8 cellular contexts compared by ENCODE assay signal in the genomic region with DNA sequence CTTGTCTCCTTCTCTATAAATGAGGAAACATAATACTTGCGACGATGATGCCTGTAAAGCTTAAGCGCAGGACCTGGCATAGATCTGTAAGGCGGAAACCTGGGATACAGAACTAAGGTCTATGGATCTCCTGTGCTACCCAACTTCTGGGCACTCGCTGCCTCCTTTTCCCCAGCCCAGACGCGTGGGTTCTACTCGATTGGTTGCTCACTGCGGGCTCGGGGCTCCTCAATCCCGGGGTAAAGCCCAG. TPM values are rescaled to one million over a fixed set of nuclear protein-coding genes. Genes with fewer than 3 reads are reported as not detected.
A peak's percentile ranks its signal among the peaks of the same experiment; 100 is the strongest.
DNase-seq lines count a peak whose midpoint lies in the region; ATAC-seq and TF ChIP-seq lines count a peak whose summit lies in the region.

No MANE protein-coding gene starts in this region.

- H3K79me2 ChIP-seq in KMS-11 (ENCODE audit: insufficient read depth, low read depth), result peaks cover 34% of the 10 kb centered on the region

- peak overlapping the region; percentile 9 for H3K4me3 ChIP-seq in KMS-11 (IDR thresholded peaks at IDR 0.05; ENCODE audit: insufficient read depth, low read depth, low read length)
- H3K4me3 ChIP-seq in iPS-18c (ENCODE audit: insufficient read depth, low read depth, low read length), result peak overlapping the region; percentile 61

- peak overlapping the region; percentile 99 to 100 for H3K27ac Mint-ChIP-seq in activated naive CD4-positive, alpha-beta T cell treated with anti-CD3 and anti-CD28 coated beads, Interleukin-2, amount 50 U/mL, for 72 hours
- H3K27ac Mint-ChIP-seq in stimulated activated naive B cell treated with anti-CD40 and anti-IgM and Interleukin-4, amounts not matched to agents 10 μg/mL and 1 μg/mL and 100 μg/mL, for 72 hours, result peak overlapping the region; percentile 98

- no peaks in the 10 kb centered on the region for H3K9me3 Mint-ChIP-seq in activated naive CD4-positive, alpha-beta T cell treated with anti-CD3 and anti-CD28 coated beads, Interleukin-2, amount 50 U/mL, for 72 hours
- no peaks in the 10 kb centered on the region for H3K9me3 Mint-ChIP-seq in stimulated activated naive B cell treated with anti-CD40 and anti-IgM and Interleukin-4, amounts not matched to agents 10 μg/mL and 1 μg/mL and 100 μg/mL, for 72 hours

- H3K36me3 Mint-ChIP-seq in activated naive CD4-positive, alpha-beta T cell treated with anti-CD3 and anti-CD28 coated beads, Interleukin-2, amount 50 U/mL, for 72 hours, result peaks cover 55 to 69% of the 10 kb centered on the region in 2 donors
- peaks cover 27 to 41% of the 10 kb centered on the region in 2 donors for H3K36me3 Mint-ChIP-seq in stimulated activated naive B cell treated with anti-CD40 and anti-IgM and Interleukin-4, amounts not matched to agents 10 μg/mL and 1 μg/mL and 100 μg/mL, for 72 hours

- peak overlapping the region; percentile 82 for H3K27ac ChIP-seq in KMS-11

- H3K4me3 Mint-ChIP-seq in stimulated activated naive B cell treated with anti-CD40 and anti-IgM and Interleukin-4, amounts not matched to agents 10 μg/mL and 1 μg/mL and 100 μg/mL, for 72 hours, result peak overlapping the region; percentile 89 to 94

- H3K27me3 ChIP-seq in KMS-11 (ENCODE audit: insufficient read depth, low read depth), result no peaks in the 10 kb centered on the region

- H3K36me3 ChIP-seq in KMS-11 (ENCODE audit: insufficient read depth), result peaks cover 7% of the 10 kb centered on the region; the same call in 1 of the 2 replicates

- peak overlapping the region; percentile 81 for H2AFZ ChIP-seq in KMS-11 (ENCODE audit: low read depth)

- H3K27me3 Mint-ChIP-seq in stimulated activated naive B cell treated with anti-CD40 and anti-IgM and Interleukin-4, amounts not matched to agents 10 μg/mL and 1 μg/mL and 100 μg/mL, for 72 hours, result no peaks in the 10 kb centered on the region

- H3K4me1 Mint-ChIP-seq in stimulated activated naive B cell treated with anti-CD40 and anti-IgM and Interleukin-4, amounts not matched to agents 10 μg/mL and 1 μg/mL and 100 μg/mL, for 72 hours, result peaks cover 29 to 41% of the 10 kb centered on the region in 2 donors

- no peaks in the 10 kb centered on the region for H3K9me3 ChIP-seq in iPS-18c (ENCODE audit: control insufficient read depth, insufficient read depth, low read length)

- ATAC-seq in activated naive CD4-positive, alpha-beta T cell treated with anti-CD3 and anti-CD28 coated beads, Interleukin-2, amount 50 U/mL, for 72 hours, result peak; percentile 40 to 49
- peak; percentile 14 for ATAC-seq in stimulated activated naive B cell treated with anti-CD40 and anti-IgM and Interleukin-4, amounts not matched to agents 10 μg/mL and 1 μg/mL and 100 μg/mL, for 72 hours (replicated peaks)
- ATAC-seq in HG02571 (IDR thresholded peaks at IDR 0.05; ENCODE audit: unreplicated experiment), result no peak

- H3K4me2 ChIP-seq in KMS-11, result peak overlapping the region; percentile 91

- H4K20me1 ChIP-seq in KMS-11 (ENCODE audit: insufficient read depth), result no peaks in the 10 kb centered on the region

- peak overlapping the region; percentile 87 for H3K9ac ChIP-seq in KMS-11

- peaks cover 19% of the 10 kb centered on the region for H3K4me1 ChIP-seq in KMS-11 (ENCODE audit: low read depth, poor library complexity, severe bottlenecking)

- DNase-seq in NCI-H82 treated with DMSO at 0.1 percent for 48 hours (lab: John Stamatoyannopoulos, UW; ENCODE audit: unreplicated experiment), result peak; percentile 25
- no peak for DNase-seq in NCI-H82 (lab: John Stamatoyannopoulos, UW)
- DNase-seq in activated naive CD4-positive, alpha-beta T cell treated with anti-CD3 and anti-CD28 coated beads, Interleukin-2, amount 50 U/mL, for 72 hours (ENCODE audit: low spot score in 2 of 2), result no peak
- DNase-seq in stimulated activated naive B cell treated with anti-CD40 and anti-IgM and Interleukin-4, amounts not matched to agents 10 μg/mL and 1 μg/mL and 100 μg/mL, for 72 hours, result peak; percentile 13
- no peak for DNase-seq in stimulated activated CD4-positive, alpha-beta T cell treated with anti-CD3 and anti-CD28 coated beads, Interleukin-2, amount 100 ng/mL, for 48 hours

- TF ChIP-seq CTCF in KMS-11 (conservative IDR thresholded peaks at IDR 0.05; ENCODE audit: low read depth, low read length), result no peak

RNA-seq across cellular contexts. Expression of gene PSMC4, which starts 0.6 kb away (rescaled TPM):
- total RNA-seq in activated naive CD4-positive, alpha-beta T cell treated with anti-CD3 and anti-CD28 coated beads, Interleukin-2, amount 50 U/mL, for 72 hours, result 100 to 1,000 TPM in 1 of 2 donors, 10 to 100 TPM in 1; 93.6 to 114 TPM

RNA-seq across cellular contexts. Expression of gene ZNF546, which starts 26.5 kb away (rescaled TPM):
- 1 to 10 TPM; 3.1 to 4.7 TPM for total RNA-seq in activated naive CD4-positive, alpha-beta T cell treated with anti-CD3 and anti-CD28 coated beads, Interleukin-2, amount 50 U/mL, for 72 hours

RNA-seq across cellular contexts. Expression of gene FCGBP, which starts 35.9 kb away (rescaled TPM):
- total RNA-seq in activated naive CD4-positive, alpha-beta T cell treated with anti-CD3 and anti-CD28 coated beads, Interleukin-2, amount 50 U/mL, for 72 hours, result 1 to 10 TPM; 4.6 to 8.2 TPM

Comparison
In these comparisons a context has a peak if more than half of its experiments do, and no peak if none do; other contexts are left out.
1. DNase-seq: peak in NCI-H82 treated with DMSO at 0.1 percent for 48 hours (single experiment) and stimulated activated naive B cell treated with anti-CD40 and anti-IgM and Interleukin-4, amounts not matched to agents 10 μg/mL and 1 μg/mL and 100 μg/mL, for 72 hours (single experiment); none in NCI-H82 (single experiment), activated naive CD4-positive, alpha-beta T cell treated with anti-CD3 and anti-CD28 coated beads, Interleukin-2, amount 50 U/mL, for 72 hours (0 of 2) and stimulated activated CD4-positive, alpha-beta T cell treated with anti-CD3 and anti-CD28 coated beads, Interleukin-2, amount 100 ng/mL, for 48 hours (0 of 2).